20 cellular contexts compared by ENCODE assay signal in the genomic region with DNA sequence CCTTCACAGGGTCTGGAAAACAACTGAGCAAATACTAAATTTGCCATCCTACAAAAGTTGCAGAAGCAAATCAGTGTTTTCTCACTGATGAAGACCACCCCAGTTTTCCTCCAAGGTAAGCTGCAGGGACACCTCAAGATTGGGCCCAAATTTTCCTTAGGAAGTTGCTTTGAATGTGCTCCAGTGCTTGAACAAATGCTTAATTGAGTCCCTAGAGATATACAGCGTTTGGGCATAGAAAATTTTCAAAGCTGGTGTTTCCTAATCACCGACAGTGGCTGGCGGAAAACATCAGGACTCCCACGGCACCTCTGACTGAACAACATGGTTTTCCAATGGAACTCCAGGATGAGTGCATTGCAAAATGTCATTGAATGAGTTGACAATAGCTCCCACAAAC.
"Had no signal": no experiment of that assay in that cellular context is flagged by ENCODE, and none has a peak within 500 bp of the region (broad histone marks: within the 10 kb centered on the region; RNA-seq: fewer than 3 reads in every experiment).

No MANE protein-coding gene starts in this region.

- H3K4me1 ChIP-seq: gastrocnemius medialis had no signal

- H3K36me3 ChIP-seq: esophagus squamous epithelium, gastrocnemius medialis, heart right ventricle, left lung, lower lobe of right lung had no signal

- H3K9me3 ChIP-seq: esophagus squamous epithelium, gastrocnemius medialis, heart right ventricle, left lung, lower lobe of right lung had no signal

- DNase-seq: dermis blood vessel endothelial cell; dorsolateral prefrontal cortex; effector CD4-positive, alpha-beta T cell; effector memory CD4-positive, alpha-beta T cell; esophagus squamous epithelium; foreskin fibroblast; foreskin melanocyte; gastrocnemius medialis; glutamatergic neuron; head of caudate nucleus; heart right ventricle; hippocampal formation; left cardiac atrium; left lung; left ventricle myocardium superior; lower lobe of right lung; mesendoderm; midbrain; naive thymus-derived CD4-positive, alpha-beta T cell had no signal

- ATAC-seq: gastrocnemius medialis; heart right ventricle; left cardiac atrium; left lung; left ventricle myocardium superior; lower lobe of right lung; naive thymus-derived CD4-positive, alpha-beta T cell had no signal

- H3K4me3 ChIP-seq: coronary artery, dorsolateral prefrontal cortex, esophagus squamous epithelium, gastrocnemius medialis, heart right ventricle, left lung, lower lobe of right lung had no signal

- H3K27ac ChIP-seq: coronary artery, dorsolateral prefrontal cortex, esophagus squamous epithelium, gastrocnemius medialis, heart right ventricle, left lung, lower lobe of right lung had no signal
